ENCODE assay signal across 13 cellular contexts in the genomic region with DNA sequence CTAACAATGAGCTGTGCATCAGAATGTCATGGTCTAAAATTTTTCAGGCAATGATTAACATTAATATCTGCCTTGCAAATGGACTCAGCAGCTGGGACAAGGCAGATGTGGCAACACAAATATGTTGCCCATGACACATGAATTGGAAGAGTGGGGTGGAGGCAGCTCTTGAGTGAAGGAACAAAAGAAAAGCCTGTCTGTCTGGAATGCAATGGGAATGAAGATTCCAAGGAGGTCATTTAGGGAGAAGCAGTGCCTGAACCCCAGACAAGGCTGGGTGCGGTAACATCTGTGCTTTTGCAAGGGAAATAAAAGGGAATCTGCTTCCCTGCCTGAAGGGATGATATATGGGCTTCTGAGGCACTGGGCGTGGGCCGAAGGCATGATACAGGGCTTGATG.
"Had no signal": no experiment of that assay in that cellular context is flagged by ENCODE, and none has a peak within 500 bp of the region (broad histone marks: within the 10 kb centered on the region; RNA-seq: fewer than 3 reads in every experiment).

No MANE protein-coding gene starts in this region.

- H3K4me3 ChIP-seq: ascending aorta, left lung, mucosa of descending colon had no signal

- H3K27me3 ChIP-seq: ascending aorta, left lung had no signal

- H3K4me1 ChIP-seq: ascending aorta, left lung, parathyroid adenoma had no signal

- H3K36me3 ChIP-seq: ascending aorta, left lung had no signal

- H3K27ac ChIP-seq: ascending aorta, left lung, parathyroid adenoma had no signal

- ATAC-seq: activated T-helper 17 cell treated with anti-CD3 and anti-CD28 coated beads, Interleukin-2, amount 50 U/mL, for 72 hours; left lung; mucosa of descending colon; naive thymus-derived CD8-positive, alpha-beta T cell; stimulated activated memory B cell treated with anti-CD40 and anti-IgM and Interleukin-4, amounts not matched to agents 10 μg/mL and 1 μg/mL and 100 μg/mL, for 72 hours had no signal

- DNase-seq: activated CD4-positive, alpha-beta T cell treated with anti-CD3 and anti-CD28 coated beads for 1 hour; activated CD4-positive, alpha-beta T cell treated with anti-CD3 and anti-CD28 coated beads, Interleukin-2, amount 50 U/mL, for 4 hours; activated naive CD4-positive, alpha-beta T cell treated with Interleukin-2 at 50 U/mL for 16 hours; left lung; mammary epithelial cell; mucosa of descending colon; naive thymus-derived CD8-positive, alpha-beta T cell; stimulated activated CD4-positive, alpha-beta T cell treated with anti-CD3 and anti-CD28 coated beads, Interleukin-2, amount 100 ng/mL, for 48 hours had no signal

- FAIRE-seq: keratinocyte had no signal
